ENCODE assay signal across 20 cellular contexts in the genomic region with DNA sequence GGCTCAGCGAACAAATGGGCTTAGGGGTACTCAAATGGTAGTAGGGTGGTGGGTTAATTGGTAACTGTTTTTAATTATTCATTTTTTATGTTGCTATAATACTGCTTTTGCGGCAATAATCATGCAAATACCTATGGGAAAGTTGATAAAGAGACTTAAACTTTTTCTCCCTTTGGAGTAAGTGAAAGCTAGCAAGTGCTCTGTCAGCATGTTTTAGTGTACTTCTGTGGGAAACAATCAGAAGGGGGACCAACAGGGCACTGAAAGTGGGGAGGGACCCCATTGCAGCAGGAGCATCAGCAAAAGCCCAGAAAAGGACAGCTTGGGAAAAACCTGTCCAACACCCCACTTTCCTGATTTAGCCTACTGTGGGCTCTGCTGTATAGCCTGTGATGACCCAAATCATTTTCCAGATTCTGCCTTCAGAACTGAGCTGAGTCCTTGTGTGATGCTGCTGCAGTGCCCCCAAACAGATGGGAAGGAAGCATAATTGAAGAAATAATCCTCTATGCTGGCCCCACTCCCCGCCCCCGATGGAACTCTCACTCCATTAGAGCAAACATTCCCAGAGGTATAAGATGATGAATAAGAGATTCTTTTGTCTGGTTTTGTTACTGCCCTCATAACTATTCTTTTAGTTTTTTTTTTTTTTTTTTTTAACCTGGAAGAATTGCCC.
DNase-seq lines count a peak whose midpoint lies in the region; ATAC-seq, FAIRE-seq and TF ChIP-seq lines count a peak whose summit lies in the region.
"Had no signal": no experiment of that assay in that cellular context is flagged by ENCODE, and none has a peak within 500 bp of the region (broad histone marks: within the 10 kb centered on the region; RNA-seq: fewer than 3 reads in every experiment).

No MANE protein-coding gene starts in this region.

- no peak for DNase-seq in A549 (ENCODE audit: low read depth in 1 of 2, low spot score in 1 of 2)
- peak; percentile 71 for DNase-seq in EH (ENCODE audit: low read depth)
- DNase-seq in astrocyte (ENCODE audit: low read depth): no peak
- no peak for DNase-seq in NOMO-1 treated with dmso at 0.1 percent for 144 hours (lab: John Stamatoyannopoulos, UW; ENCODE audit: unreplicated experiment)
- DNase-seq in activated CD4-positive, alpha-beta T cell treated with anti-CD3 and anti-CD28 coated beads, Interleukin-2, amount 50 U/mL, for 4 hours: no peak
- no peak for DNase-seq in cerebellum (ENCODE audit: low spot score)
- DNase-seq in WTC11 (ENCODE audit: low spot score): no peak
- DNase-seq: activated CD4-positive, alpha-beta T cell treated with anti-CD3 and anti-CD28 coated beads for 1 hour; activated naive CD4-positive, alpha-beta T cell treated with anti-CD3 and anti-CD28 coated beads, Interleukin-2, amount 50 U/mL, for 16 hours; CD8-positive, alpha-beta T cell; DMS79 treated with DMSO at 0.1 percent for 48 hours; effector memory CD4-positive, alpha-beta T cell; NCI-H446 treated with DMSO at 0.1 percent for 48 hours; T1000; testis had no signal

- 78% methylated on average over 4 of the region's 4 CpGs for WGBS in A549 (ENCODE audit: missing lambda C conversion rate)

- no peaks in the 10 kb centered on the region for H3K9me3 Mint-ChIP-seq in astrocyte (ENCODE audit: unreplicated experiment)
- no peaks in the 10 kb centered on the region for H3K9me3 Mint-ChIP-seq in nephron
- H3K9me3 Mint-ChIP-seq in WTC11: no peaks in the 10 kb centered on the region
- H3K9me3 Mint-ChIP-seq: CD8-positive, alpha-beta T cell had no signal

- H3K27ac Mint-ChIP-seq in astrocyte (ENCODE audit: unreplicated experiment) (peak overlapping the region; percentile 48), nephron (peak overlapping the region; percentile 60 to 81 (median 80)), WTC11 (no peak overlapping the region)
- H3K27ac Mint-ChIP-seq: CD8-positive, alpha-beta T cell had no signal

- POLR2A ChIA-PET in A549 (lab: Yijun Ruan, JAX) (no interaction called here), WTC11 (lab: Charles Lee) (no interaction called here)

- H3K4me1 Mint-ChIP-seq in astrocyte (ENCODE audit: low read depth, unreplicated experiment) (peaks cover 30% of the 10 kb centered on the region), nephron (peaks cover 48% of the 10 kb centered on the region), WTC11 (peaks cover 27% of the 10 kb centered on the region)

- TF ChIP-seq POLR2A in A549 (IDR thresholded peaks at IDR 0.05; ENCODE audit: low read length): no peak

- ATAC-seq in A549 (no peak), WTC11 (no peak)
- ATAC-seq: CD8-positive, alpha-beta T cell had no signal

- CTCF ChIA-PET in A549 (lab: Yijun Ruan, JAX): no interaction called here
- CTCF ChIA-PET in WTC11 (lab: Charles Lee): no interaction called here

- no peak for FAIRE-seq in A549 (lab: Jason Lieb, UNC)
- no peak for FAIRE-seq in astrocyte (lab: Jason Lieb, UNC)
- FAIRE-seq: H54 had no signal

- H3K4me2 ChIP-seq in A549 (peak overlapping the region; percentile 25; the same call in 1 of the 3 replicates), astrocyte (ENCODE audit: low read length) (no peak overlapping the region)
- H3K4me2 ChIP-seq: KMS-11 had no signal

- TF ChIP-seq CTCF in A549 (IDR thresholded peaks at IDR 0.05) (no peak), astrocyte (IDR thresholded peaks at IDR 0.05; ENCODE audit: insufficient read depth, low read depth, low read length) (no peak), nephron (IDR thresholded peaks at IDR 0.05; ENCODE audit: unreplicated experiment in 3 of 3) (no peak), WTC11 (IDR thresholded peaks at IDR 0.05) (no peak)

- H3K27ac ChIP-seq in A549: peak overlapping the region in 1 of 2 experiments; percentile 46; a peak in 1 of 6 replicates
- no peak overlapping the region for H3K27ac ChIP-seq in astrocyte (ENCODE audit: low read depth, low read length)
- H3K27ac ChIP-seq: KMS-11, neutrophil, RWPE1 had no signal

- H3K27me3 Mint-ChIP-seq in astrocyte (ENCODE audit: low read depth, unreplicated experiment) (no peaks in the 10 kb centered on the region), nephron (ENCODE audit: low read depth) (no peaks in the 10 kb centered on the region), WTC11 (ENCODE audit: low read depth) (no peaks in the 10 kb centered on the region)

- H3K9me3 ChIP-seq in A549: no peaks in the 10 kb centered on the region
- peaks cover 11% of the 10 kb centered on the region for H3K9me3 ChIP-seq in astrocyte (ENCODE audit: insufficient read depth, low read depth, low read length)
- H3K9me3 ChIP-seq: neutrophil, testis had no signal

- H3K27me3 ChIP-seq in astrocyte (ENCODE audit: insufficient read depth, low read length): no peaks in the 10 kb centered on the region
- H3K27me3 ChIP-seq: testis had no signal

- H3K4me1 ChIP-seq in A549 (0 out of 3 replicates have a peak, but pooled peaks cover 9% of the 10 kb centered on the region), astrocyte (ENCODE audit: insufficient read depth, low read length) (no peaks in the 10 kb centered on the region)

- H3K4me3 ChIP-seq in A549: no peak overlapping the region
- no peak overlapping the region for H3K4me3 ChIP-seq in astrocyte (ENCODE audit: insufficient read depth, low read depth, low read length)
- H3K4me3 ChIP-seq: testis had no signal

- H4K20me1 ChIP-seq in astrocyte (ENCODE audit: insufficient read depth, low read length): no peaks in the 10 kb centered on the region

- no peak for TF ChIP-seq RAD21 in A549 (conservative IDR thresholded peaks at IDR 0.05 in 1 of 2, IDR thresholded peaks at IDR 0.05 in 1 of 2)

- no peaks in the 10 kb centered on the region for H3K79me2 ChIP-seq in astrocyte (ENCODE audit: insufficient read depth, low read length)

- TF ChIP-seq EP300 in A549 (IDR thresholded peaks at IDR 0.05): no peak

- no peak overlapping the region for H3K4me3 Mint-ChIP-seq in astrocyte (ENCODE audit: unreplicated experiment)
- H3K4me3 Mint-ChIP-seq in nephron: no peak overlapping the region
- H3K4me3 Mint-ChIP-seq in WTC11: no peak overlapping the region
- H3K4me3 Mint-ChIP-seq: CD8-positive, alpha-beta T cell had no signal

- H3K9ac ChIP-seq in astrocyte (ENCODE audit: low read length): no peak overlapping the region
- H3K9ac ChIP-seq: KMS-11 had no signal

- H2AFZ ChIP-seq in astrocyte (ENCODE audit: low read depth, low read length): no peak overlapping the region

- H3K36me3 Mint-ChIP-seq in astrocyte (ENCODE audit: low read depth, unreplicated experiment) (no peaks in the 10 kb centered on the region), nephron (ENCODE audit: low read depth) (no peaks in the 10 kb centered on the region), WTC11 (no peaks in the 10 kb centered on the region)
- H3K36me3 Mint-ChIP-seq: CD8-positive, alpha-beta T cell had no signal

- H3K36me3 ChIP-seq in astrocyte (ENCODE audit: insufficient read depth, low read length): no peaks in the 10 kb centered on the region
- H3K36me3 ChIP-seq: neutrophil had no signal

TF ChIP-seq in A549, 52 proteins besides CTCF, POLR2A, EP300 and RAD21:
- no peak for TF ChIP-seq RFX5 (IDR thresholded peaks at IDR 0.05)
- peak; percentile 37 for TF ChIP-seq MAFK (IDR thresholded peaks at IDR 0.05; ENCODE audit: partially characterized antibody)

TF ChIP-seq in WTC11, 78 proteins besides CTCF, POLR2A, EP300 and RAD21 (continues in another document):
- TF ChIP-seq JAZF1 (CRISPR knock-in tag; IDR thresholded peaks at IDR 0.05): no peak
- TF ChIP-seq, protein P1, sequence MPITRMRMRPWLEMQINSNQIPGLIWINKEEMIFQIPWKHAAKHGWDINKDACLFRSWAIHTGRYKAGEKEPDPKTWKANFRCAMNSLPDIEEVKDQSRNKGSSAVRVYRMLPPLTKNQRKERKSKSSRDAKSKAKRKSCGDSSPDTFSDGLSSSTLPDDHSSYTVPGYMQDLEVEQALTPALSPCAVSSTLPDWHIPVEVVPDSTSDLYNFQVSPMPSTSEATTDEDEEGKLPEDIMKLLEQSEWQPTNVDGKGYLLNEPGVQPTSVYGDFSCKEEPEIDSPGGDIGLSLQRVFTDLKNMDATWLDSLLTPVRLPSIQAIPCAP (CRISPR knock-in tag; IDR thresholded peaks at IDR 0.05): no peak
- TF ChIP-seq, protein P2, sequence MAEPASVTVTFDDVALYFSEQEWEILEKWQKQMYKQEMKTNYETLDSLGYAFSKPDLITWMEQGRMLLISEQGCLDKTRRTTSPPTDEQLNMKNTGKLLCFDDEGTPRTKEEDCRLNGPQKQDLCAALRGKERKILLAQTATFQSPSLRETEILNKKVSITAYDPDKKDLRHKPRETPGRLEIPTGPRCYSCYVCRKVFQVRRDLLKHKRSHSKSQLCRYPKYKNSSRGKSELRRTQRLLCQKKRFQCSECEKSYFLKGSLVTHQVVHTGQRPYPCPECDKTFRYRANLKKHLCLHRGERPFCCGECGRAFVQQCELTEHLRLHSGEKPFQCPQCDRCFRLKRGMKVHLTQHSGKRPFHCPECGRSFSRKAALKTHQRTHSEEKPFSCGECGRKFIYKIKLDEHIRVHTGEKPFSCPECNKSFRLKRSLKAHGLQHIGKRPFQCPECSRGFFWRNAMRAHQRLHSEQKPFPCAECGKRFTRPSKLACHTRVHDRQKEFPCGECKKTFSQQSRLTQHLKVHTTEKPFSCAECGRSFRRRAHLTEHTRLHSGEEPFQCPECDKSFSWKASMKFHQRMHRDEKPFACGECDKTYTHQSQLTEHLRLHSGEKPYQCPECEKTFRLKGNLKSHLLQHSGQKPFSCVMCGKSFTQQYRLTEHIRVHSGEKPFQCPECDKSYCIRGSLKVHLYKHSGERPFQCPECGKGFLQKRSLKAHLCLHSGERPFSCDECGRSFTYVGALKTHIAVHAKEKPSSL (CRISPR knock-in tag; conservative IDR thresholded peaks at IDR 0.05): no peak
- TF ChIP-seq, protein P3, sequence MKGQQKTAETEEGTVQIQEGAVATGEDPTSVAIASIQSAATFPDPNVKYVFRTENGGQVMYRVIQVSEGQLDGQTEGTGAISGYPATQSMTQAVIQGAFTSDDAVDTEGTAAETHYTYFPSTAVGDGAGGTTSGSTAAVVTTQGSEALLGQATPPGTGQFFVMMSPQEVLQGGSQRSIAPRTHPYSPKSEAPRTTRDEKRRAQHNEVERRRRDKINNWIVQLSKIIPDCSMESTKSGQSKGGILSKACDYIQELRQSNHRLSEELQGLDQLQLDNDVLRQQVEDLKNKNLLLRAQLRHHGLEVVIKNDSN (CRISPR knock-in tag; IDR thresholded peaks at IDR 0.05): no peak
- no peak for TF ChIP-seq ZNF121 (CRISPR knock-in tag; IDR thresholded peaks at IDR 0.05)
- TF ChIP-seq, protein P4, sequence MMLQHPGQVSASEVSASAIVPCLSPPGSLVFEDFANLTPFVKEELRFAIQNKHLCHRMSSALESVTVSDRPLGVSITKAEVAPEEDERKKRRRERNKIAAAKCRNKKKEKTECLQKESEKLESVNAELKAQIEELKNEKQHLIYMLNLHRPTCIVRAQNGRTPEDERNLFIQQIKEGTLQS (CRISPR knock-in tag; conservative IDR thresholded peaks at IDR 0.05): no peak
- no peak for TF ChIP-seq FOXJ3 (CRISPR knock-in tag; IDR thresholded peaks at IDR 0.05; ENCODE audit: borderline replicate concordance)
